In the genomic region with DNA sequence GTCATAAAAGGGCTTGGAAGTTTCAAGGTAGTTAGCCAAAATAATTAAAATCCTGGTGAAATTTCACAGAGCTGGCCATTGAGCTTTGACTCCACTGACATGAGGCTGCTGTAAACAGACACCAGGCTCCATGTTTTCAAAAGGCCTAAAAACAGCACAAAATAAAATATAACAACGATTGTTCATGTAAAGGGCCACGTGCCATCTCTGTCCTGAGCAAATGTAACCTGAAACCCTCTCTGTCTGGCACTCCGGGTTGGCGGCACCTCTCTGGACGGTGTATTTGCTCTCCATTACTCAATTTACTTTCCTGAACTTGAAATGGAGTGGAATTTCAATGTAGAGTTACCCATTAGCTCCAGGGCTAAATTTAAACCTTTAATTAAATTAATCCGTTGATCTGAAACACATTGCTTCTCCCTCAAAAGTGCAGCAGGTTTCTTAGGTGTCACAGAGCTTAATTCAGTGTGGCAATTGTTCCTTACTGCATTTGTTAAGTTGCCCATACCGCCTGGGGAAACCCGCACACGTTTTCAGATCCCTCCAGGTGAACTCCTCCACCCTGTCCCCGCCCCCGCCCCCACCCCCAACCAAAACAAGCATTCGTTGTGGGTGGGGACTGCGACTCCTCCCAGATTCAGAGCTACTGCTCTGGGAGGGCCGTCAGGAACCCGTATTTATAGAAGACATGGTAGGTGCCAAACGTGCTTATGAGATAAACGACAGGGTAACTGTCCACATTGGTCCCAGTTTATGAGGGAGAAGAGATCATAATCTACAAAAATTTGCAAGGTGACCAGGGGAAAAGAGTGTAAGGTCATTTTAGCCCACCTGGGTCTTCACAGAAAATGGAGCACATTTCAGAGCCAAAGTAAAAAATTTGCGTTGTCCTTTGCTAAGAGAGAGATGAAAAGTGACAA, we compare ENCODE assay signal across 1 cellular context.
A peak's percentile ranks its signal among the peaks of the same experiment; 100 is the strongest.
TF ChIP-seq lines count a peak whose summit lies in the region.

No MANE protein-coding gene starts in this region.

TF ChIP-seq in GM12878, 131 proteins besides CTCF, POLR2A, EP300 and RAD21 (continued from another document):
- TF ChIP-seq, protein P1, sequence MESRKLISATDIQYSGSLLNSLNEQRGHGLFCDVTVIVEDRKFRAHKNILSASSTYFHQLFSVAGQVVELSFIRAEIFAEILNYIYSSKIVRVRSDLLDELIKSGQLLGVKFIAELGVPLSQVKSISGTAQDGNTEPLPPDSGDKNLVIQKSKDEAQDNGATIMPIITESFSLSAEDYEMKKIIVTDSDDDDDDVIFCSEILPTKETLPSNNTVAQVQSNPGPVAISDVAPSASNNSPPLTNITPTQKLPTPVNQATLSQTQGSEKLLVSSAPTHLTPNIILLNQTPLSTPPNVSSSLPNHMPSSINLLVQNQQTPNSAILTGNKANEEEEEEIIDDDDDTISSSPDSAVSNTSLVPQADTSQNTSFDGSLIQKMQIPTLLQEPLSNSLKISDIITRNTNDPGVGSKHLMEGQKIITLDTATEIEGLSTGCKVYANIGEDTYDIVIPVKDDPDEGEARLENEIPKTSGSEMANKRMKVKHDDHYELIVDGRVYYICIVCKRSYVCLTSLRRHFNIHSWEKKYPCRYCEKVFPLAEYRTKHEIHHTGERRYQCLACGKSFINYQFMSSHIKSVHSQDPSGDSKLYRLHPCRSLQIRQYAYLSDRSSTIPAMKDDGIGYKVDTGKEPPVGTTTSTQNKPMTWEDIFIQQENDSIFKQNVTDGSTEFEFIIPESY (IDR thresholded peaks at IDR 0.05), result no peak
- TF ChIP-seq, protein P2, sequence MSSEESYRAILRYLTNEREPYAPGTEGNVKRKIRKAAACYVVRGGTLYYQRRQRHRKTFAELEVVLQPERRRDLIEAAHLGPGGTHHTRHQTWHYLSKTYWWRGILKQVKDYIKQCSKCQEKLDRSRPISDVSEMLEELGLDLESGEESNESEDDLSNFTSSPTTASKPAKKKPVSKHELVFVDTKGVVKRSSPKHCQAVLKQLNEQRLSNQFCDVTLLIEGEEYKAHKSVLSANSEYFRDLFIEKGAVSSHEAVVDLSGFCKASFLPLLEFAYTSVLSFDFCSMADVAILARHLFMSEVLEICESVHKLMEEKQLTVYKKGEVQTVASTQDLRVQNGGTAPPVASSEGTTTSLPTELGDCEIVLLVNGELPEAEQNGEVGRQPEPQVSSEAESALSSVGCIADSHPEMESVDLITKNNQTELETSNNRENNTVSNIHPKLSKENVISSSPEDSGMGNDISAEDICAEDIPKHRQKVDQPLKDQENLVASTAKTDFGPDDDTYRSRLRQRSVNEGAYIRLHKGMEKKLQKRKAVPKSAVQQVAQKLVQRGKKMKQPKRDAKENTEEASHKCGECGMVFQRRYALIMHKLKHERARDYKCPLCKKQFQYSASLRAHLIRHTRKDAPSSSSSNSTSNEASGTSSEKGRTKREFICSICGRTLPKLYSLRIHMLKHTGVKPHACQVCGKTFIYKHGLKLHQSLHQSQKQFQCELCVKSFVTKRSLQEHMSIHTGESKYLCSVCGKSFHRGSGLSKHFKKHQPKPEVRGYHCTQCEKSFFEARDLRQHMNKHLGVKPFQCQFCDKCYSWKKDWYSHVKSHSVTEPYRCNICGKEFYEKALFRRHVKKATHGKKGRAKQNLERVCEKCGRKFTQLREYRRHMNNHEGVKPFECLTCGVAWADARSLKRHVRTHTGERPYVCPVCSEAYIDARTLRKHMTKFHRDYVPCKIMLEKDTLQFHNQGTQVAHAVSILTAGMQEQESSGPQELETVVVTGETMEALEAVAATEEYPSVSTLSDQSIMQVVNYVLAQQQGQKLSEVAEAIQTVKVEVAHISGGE (CRISPR knock-in tag; IDR thresholded peaks at IDR 0.05), result no peak
- TF ChIP-seq, protein P3, sequence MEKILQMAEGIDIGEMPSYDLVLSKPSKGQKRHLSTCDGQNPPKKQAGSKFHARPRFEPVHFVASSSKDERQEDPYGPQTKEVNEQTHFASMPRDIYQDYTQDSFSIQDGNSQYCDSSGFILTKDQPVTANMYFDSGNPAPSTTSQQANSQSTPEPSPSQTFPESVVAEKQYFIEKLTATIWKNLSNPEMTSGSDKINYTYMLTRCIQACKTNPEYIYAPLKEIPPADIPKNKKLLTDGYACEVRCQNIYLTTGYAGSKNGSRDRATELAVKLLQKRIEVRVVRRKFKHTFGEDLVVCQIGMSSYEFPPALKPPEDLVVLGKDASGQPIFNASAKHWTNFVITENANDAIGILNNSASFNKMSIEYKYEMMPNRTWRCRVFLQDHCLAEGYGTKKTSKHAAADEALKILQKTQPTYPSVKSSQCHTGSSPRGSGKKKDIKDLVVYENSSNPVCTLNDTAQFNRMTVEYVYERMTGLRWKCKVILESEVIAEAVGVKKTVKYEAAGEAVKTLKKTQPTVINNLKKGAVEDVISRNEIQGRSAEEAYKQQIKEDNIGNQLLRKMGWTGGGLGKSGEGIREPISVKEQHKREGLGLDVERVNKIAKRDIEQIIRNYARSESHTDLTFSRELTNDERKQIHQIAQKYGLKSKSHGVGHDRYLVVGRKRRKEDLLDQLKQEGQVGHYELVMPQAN (conservative IDR thresholded peaks at IDR 0.05), result no peak
- peak; percentile 88 for TF ChIP-seq SMAD5 (IDR thresholded peaks at IDR 0.05; ENCODE audit: low read depth)
